In genomic region chr12:89348894-89349669, GRCh38 we compare ENCODE assay signal across 8 cellular contexts. TPM values are rescaled to one million over a fixed set of nuclear protein-coding genes. Genes with fewer than 3 reads are reported as not detected.
A peak's percentile ranks its signal among the peaks of the same experiment; 100 is the strongest.
DNase-seq lines count a peak whose midpoint lies in the region; ATAC-seq and TF ChIP-seq lines count a peak whose summit lies in the region.

No MANE protein-coding gene starts in this region.

- no peak for TF ChIP-seq CTCF in AG09309 (IDR thresholded peaks at IDR 0.05; ENCODE audit: control insufficient read depth, insufficient read depth, low read depth, low read length, missing control alignments)
- TF ChIP-seq CTCF in chondrocyte (IDR thresholded peaks at IDR 0.05): no peak
- no peak for TF ChIP-seq CTCF in testis (IDR thresholded peaks at IDR 0.05)

- no peaks in the 10 kb centered on the region for H3K27me3 ChIP-seq in Karpas-422 (ENCODE audit: low read length)
- H3K27me3 ChIP-seq in mucosa of rectum (ENCODE audit: control insufficient read depth in 2 of 2, insufficient read depth in 2 of 2, low read length in 2 of 2): no peaks in the 10 kb centered on the region
- H3K27me3 ChIP-seq in testis: no peaks in the 10 kb centered on the region

- WGBS in testis, 2 donors: 77 to 78% methylated on average over 10 of the region's 10 CpGs

- peak overlapping the region; percentile 84 for H3K4me2 ChIP-seq in Karpas-422 (ENCODE audit: low read depth, low read length, poor library complexity, severe bottlenecking)

- H3K4me1 ChIP-seq in Karpas-422 (ENCODE audit: low read length): peaks cover 77% of the 10 kb centered on the region
- H3K4me1 ChIP-seq in mucosa of rectum (ENCODE audit: control insufficient read depth in 2 of 2, insufficient read depth in 2 of 2, low read length in 2 of 2): peaks cover 28 to 35% of the 10 kb centered on the region in 2 donors
- H3K4me1 ChIP-seq in testis: no peaks in the 10 kb centered on the region

- H3K9me2 ChIP-seq in Karpas-422 (replicated peaks; ENCODE audit: insufficient read depth, low read length): no peaks in the 10 kb centered on the region

- H3K9me3 Mint-ChIP-seq in chondrocyte (ENCODE audit: low read depth): no peaks in the 10 kb centered on the region

- TF ChIP-seq POLR2A in testis (IDR thresholded peaks at IDR 0.05): no peak

- peak overlapping the region; percentile 69 for H3K4me3 ChIP-seq in AG09309 (ENCODE audit: control insufficient read depth, low read depth, low read length)
- peak overlapping the region; percentile 89 for H3K4me3 ChIP-seq in Karpas-422 (ENCODE audit: low read length)
- peak overlapping the region; percentile 96 for H3K4me3 ChIP-seq in mucosa of rectum (ENCODE audit: low read length in 2 of 2)
- H3K4me3 ChIP-seq in testis: no peak overlapping the region

- no peak for DNase-seq in AG09309 (ENCODE audit: low read depth)
- no peak for DNase-seq in Karpas-422
- DNase-seq in chondrocyte (ENCODE audit: low spot score): no peak
- DNase-seq in testis: no peak
- no peak for DNase-seq in NCI-H524 treated with DMSO at 0.1 percent for 48 hours (lab: John Stamatoyannopoulos, UW)
- no peak for DNase-seq in activated CD8-positive, alpha-beta memory T cell treated with anti-CD3 and anti-CD28 coated beads for 24 hours

- H3K9me3 ChIP-seq in Karpas-422 (ENCODE audit: low read length) (no peaks in the 10 kb centered on the region), mucosa of rectum (ENCODE audit: control insufficient read depth in 2 of 2, low read length in 2 of 2) (no peaks in the 10 kb centered on the region), testis (no peaks in the 10 kb centered on the region)

- peaks cover 9% of the 10 kb centered on the region; the same call in 1 of the 2 replicates for H3K36me3 ChIP-seq in Karpas-422 (ENCODE audit: insufficient read depth, low read length)
- peaks cover 9 to 15% of the 10 kb centered on the region in 2 donors for H3K36me3 ChIP-seq in mucosa of rectum (ENCODE audit: control insufficient read depth in 2 of 2, insufficient read depth in 2 of 2, low read length in 2 of 2)
- H3K36me3 ChIP-seq in testis (ENCODE audit: low read depth, missing control alignments): no peaks in the 10 kb centered on the region

- H3K4me3 Mint-ChIP-seq in chondrocyte (ENCODE audit: unreplicated experiment): peak overlapping the region; percentile 85

- H4K20me1 ChIP-seq in Karpas-422 (ENCODE audit: insufficient read depth, low read depth, low read length): 0 out of 2 replicates have a peak, but pooled peaks cover 3% of the 10 kb centered on the region

- no peaks in the 10 kb centered on the region for H3K27me3 Mint-ChIP-seq in chondrocyte (ENCODE audit: low read depth)

- no peak overlapping the region for H3K27ac Mint-ChIP-seq in chondrocyte (ENCODE audit: unreplicated experiment)

- H3K36me3 Mint-ChIP-seq in chondrocyte (ENCODE audit: low read depth): no peaks in the 10 kb centered on the region

- no peak for ATAC-seq in GM18873 (IDR thresholded peaks at IDR 0.05; ENCODE audit: low FRiP score, unreplicated experiment)

- H3K9ac ChIP-seq in Karpas-422 (ENCODE audit: low read length) (peak overlapping the region; percentile 88), mucosa of rectum (ENCODE audit: low read depth in 1 of 2, low read length in 2 of 2) (peak overlapping the region; percentile 13 to 26)

- intact Hi-C loops in testis (cut with DNase I; ENCODE audit: low total_unique reads): no loop called here

- peaks cover 56% of the 10 kb centered on the region for H3K4me1 Mint-ChIP-seq in chondrocyte (ENCODE audit: low read depth)

- H3K27ac ChIP-seq in Karpas-422 (ENCODE audit: low read length): peak overlapping the region; percentile 94
- H3K27ac ChIP-seq in mucosa of rectum (ENCODE audit: low read depth in 2 of 2, low read length in 2 of 2): peak overlapping the region; percentile 15 to 32
- no peak overlapping the region for H3K27ac ChIP-seq in testis

- peaks cover 38% of the 10 kb centered on the region for H3K79me2 ChIP-seq in Karpas-422 (ENCODE audit: low read length)

- H2AFZ ChIP-seq in Karpas-422 (ENCODE audit: low read length): no peak overlapping the region

RNA-seq across cellular contexts. Expression of gene DUSP6, which starts 3.2 kb away (rescaled TPM):
- 67.2 and 109 TPM in 2 replicates for total RNA-seq in Karpas-422 (2014; rRNA removed; shearing (Covaris generic); ENCODE audit: low replicate concordance)
- 5.9 to 9.9 TPM (median 8.3 TPM) in 3 replicates for total RNA-seq in chondrocyte
- total RNA-seq in testis: 10 to 100 TPM; 10.9 to 17.2 TPM
- 15.1 TPM for polyA plus RNA-seq in testis (ENCODE audit: insufficient read depth, low read depth, low replicate concordance)

Comparison
In these comparisons a context has a peak if more than half of its experiments do, and no peak if none do; other contexts are left out.
1. H3K4me3 ChIP-seq: peak in AG09309 (single experiment), Karpas-422 (single experiment) and mucosa of rectum (2 of 2); none in testis (0 of 2).
2. H3K27ac ChIP-seq: peak in Karpas-422 (single experiment) and mucosa of rectum (2 of 2); none in testis (0 of 2).